In genomic region chr17:10278218-10278617, GRCh38 we compare ENCODE assay signal across 18 cellular contexts.
A peak's percentile ranks its signal among the peaks of the same experiment; 100 is the strongest.
DNase-seq lines count a peak whose midpoint lies in the region; ATAC-seq and TF ChIP-seq lines count a peak whose summit lies in the region.
"Had no signal": no experiment of that assay in that cellular context is flagged by ENCODE, and none has a peak within 500 bp of the region (broad histone marks: within the 10 kb centered on the region; RNA-seq: fewer than 3 reads in every experiment).

No MANE protein-coding gene starts in this region.

- no peaks in the 10 kb centered on the region for H4K20me1 ChIP-seq in PC-9 (ENCODE audit: insufficient read depth)

- H3K36me3 ChIP-seq in left ventricle myocardium inferior, result no peaks in the 10 kb centered on the region
- H3K36me3 ChIP-seq in PC-9 (ENCODE audit: low read depth), result no peaks in the 10 kb centered on the region
- no peaks in the 10 kb centered on the region for H3K36me3 ChIP-seq in suprapubic skin
- H3K36me3 ChIP-seq: neutrophil, stomach had no signal

- no peak overlapping the region for H2AFZ ChIP-seq in PC-9

- intact Hi-C loops in left ventricle myocardium inferior (cut with micrococcal nuclease), result no loop called here
- intact Hi-C loops in Right ventricle myocardium inferior (cut with DNase I), result no loop called here
- intact Hi-C loops in PC-9 (cut with micrococcal nuclease; ENCODE audit: unreplicated experiment), result no loop called here

- no peaks in the 10 kb centered on the region for H3K79me2 ChIP-seq in PC-9 (ENCODE audit: low read depth)

- no peaks in the 10 kb centered on the region for H3F3A ChIP-seq in PC-9 (ENCODE audit: insufficient read depth, low read depth)

- WGBS in suprapubic skin, result 23% methylated on average over 3 of the region's 3 CpGs

- no peaks in the 10 kb centered on the region for H3K9me2 ChIP-seq in PC-9 (ENCODE audit: insufficient read depth)

- ATAC-seq in Right ventricle myocardium inferior (no peak), HG02938 (IDR thresholded peaks at IDR 0.05; ENCODE audit: unreplicated experiment) (no peak)
- ATAC-seq: activated CD8-positive, alpha-beta T cell treated with anti-CD3 and anti-CD28 coated beads, Interleukin-2, amount 10 ng/mL, durations not matched to agents 7 days and 5 days had no signal

- TF ChIP-seq CTCF in left ventricle myocardium inferior (IDR thresholded peaks at IDR 0.05; ENCODE audit: borderline replicate concordance) (no peak), PC-9 (conservative IDR thresholded peaks at IDR 0.05) (no peak), foreskin fibroblast (IDR thresholded peaks at IDR 0.05; ENCODE audit: low read depth, low read length) (no peak), suprapubic skin (IDR thresholded peaks at IDR 0.05) (no peak)

- H3K27me3 ChIP-seq in left ventricle myocardium inferior (ENCODE audit: low read depth) (peaks cover 73% of the 10 kb centered on the region), PC-9 (ENCODE audit: insufficient read depth, low read depth) (peaks cover 5% of the 10 kb centered on the region; the same call in 1 of the 2 replicates), suprapubic skin (peaks cover 6% of the 10 kb centered on the region)

- TF ChIP-seq EP300 in suprapubic skin (IDR thresholded peaks at IDR 0.05), result no peak

- peak overlapping the region; percentile 36; the same call in 1 of the 2 replicates for H3K4me2 ChIP-seq in PC-9

- H3K9me3 ChIP-seq in left ventricle myocardium inferior (replicated peaks) (peaks cover 4% of the 10 kb centered on the region), PC-9 (ENCODE audit: insufficient read depth, low read depth) (no peaks in the 10 kb centered on the region), suprapubic skin (no peaks in the 10 kb centered on the region)
- H3K9me3 ChIP-seq: neutrophil, stomach had no signal

- no TSS peak for BruUV-seq in PC-9 (replicated peaks; lab: Mats Ljungman, UMichigan)

- H3K4me1 ChIP-seq in left ventricle myocardium inferior, result no peaks in the 10 kb centered on the region
- no peaks in the 10 kb centered on the region for H3K4me1 ChIP-seq in PC-9 (replicated peaks; ENCODE audit: insufficient read depth)
- H3K4me1 ChIP-seq in suprapubic skin, result no peaks in the 10 kb centered on the region
- H3K4me1 ChIP-seq: stomach had no signal

- H3K4me3 ChIP-seq in left ventricle myocardium inferior (peak overlapping the region; percentile 32), PC-9 (no peak overlapping the region), foreskin fibroblast (ENCODE audit: low read depth in 1 of 2, low read length in 2 of 2) (no peak overlapping the region), suprapubic skin (no peak overlapping the region)
- H3K4me3 ChIP-seq: stomach had no signal

- no peak for DNase-seq in left ventricle myocardium inferior
- DNase-seq in Right ventricle myocardium inferior (ENCODE audit: missing footprints), result no peak
- no peak for DNase-seq in PC-9
- peak; percentile 47 for DNase-seq in iPS-NIHi11 (ENCODE audit: low spot score)
- no peak for DNase-seq in kidney glomerular epithelial cell (lab: John Stamatoyannopoulos, UW)
- DNase-seq in foreskin fibroblast, result no peak
- DNase-seq in suprapubic skin (ENCODE audit: low spot score in 2 of 2), result no peak
- DNase-seq: activated CD8-positive, alpha-beta T cell treated with anti-CD3 and anti-CD28 coated beads, Interleukin-2, amount 10 ng/mL, durations not matched to agents 7 days and 5 days; activated naive CD8-positive, alpha-beta T cell treated with anti-CD3 and anti-CD28 coated beads, Interleukin-2, amount 10 ng/mL, durations not matched to agents 7 days and 5 days; activated T-cell treated with anti-CD3 and anti-CD28 coated beads, Interleukin-2, amount 50 U/mL, for 48 hours; COR-L47; dermis blood vessel endothelial cell; kidney; NCI-H1105; retina; stomach had no signal

- CTCF ChIA-PET in PC-9 (lab: Charles Lee), result no interaction called here

- no peak for TF ChIP-seq POLR2A in suprapubic skin (IDR thresholded peaks at IDR 0.05)

- POLR2A ChIA-PET in PC-9 (lab: Charles Lee; ENCODE audit: unreplicated experiment), result no interaction called here

- no peak overlapping the region for H3K27ac ChIP-seq in left ventricle myocardium inferior (replicated peaks)
- no peak overlapping the region for H3K27ac ChIP-seq in PC-9
- H3K27ac ChIP-seq in suprapubic skin, result no peak overlapping the region
- H3K27ac ChIP-seq: neutrophil, stomach had no signal
